In genomic region chrX:148991502-148991901, GRCh38 we compare ENCODE assay signal across 29 cellular contexts.
"Had no signal": no experiment of that assay in that cellular context is flagged by ENCODE, and none has a peak within 500 bp of the region (broad histone marks: within the 10 kb centered on the region; RNA-seq: fewer than 3 reads in every experiment).

No MANE protein-coding gene starts in this region.

- H3K4me2 ChIP-seq: hepatocyte had no signal

- ATAC-seq: effector memory CD8-positive, alpha-beta T cell; esophagus mucosa; foreskin keratinocyte; gastrocnemius medialis; gastroesophageal sphincter; heart left ventricle; heart right ventricle had no signal

- H3K27ac Mint-ChIP-seq: dendritic cell treated with granulocyte-macrophage colony-stimulating factor and Interleukin-4, amounts not matched to agents 40 ng/mL and 50 ng/mL, for 4 days; effector memory CD8-positive, alpha-beta T cell; endodermal cell had no signal

- H3K36me3 ChIP-seq: colonic mucosa, esophagus muscularis mucosa, esophagus squamous epithelium, gastrocnemius medialis, gastroesophageal sphincter, heart left ventricle, heart right ventricle had no signal

- H3K27me3 Mint-ChIP-seq: dendritic cell treated with granulocyte-macrophage colony-stimulating factor and Interleukin-4, amounts not matched to agents 40 ng/mL and 50 ng/mL, for 4 days; effector memory CD8-positive, alpha-beta T cell had no signal

- H3K79me2 ChIP-seq: hepatocyte had no signal

- H3K4me3 ChIP-seq: colonic mucosa, coronary artery, dorsolateral prefrontal cortex, esophagus muscularis mucosa, esophagus squamous epithelium, gastrocnemius medialis, gastroesophageal sphincter, heart left ventricle, heart right ventricle, hepatocyte had no signal

- H3K27me3 ChIP-seq: colonic mucosa, esophagus squamous epithelium, foreskin keratinocyte, gastrocnemius medialis, gastroesophageal sphincter, heart left ventricle, heart right ventricle, hepatocyte had no signal

- H3K4me1 Mint-ChIP-seq: endodermal cell had no signal

- FAIRE-seq: endometrium, endothelial cell of umbilical vein, frontal cortex had no signal

- H3K4me1 ChIP-seq: colonic mucosa, esophagus muscularis mucosa, esophagus squamous epithelium, foreskin keratinocyte, gastrocnemius medialis, gastroesophageal sphincter, heart left ventricle, heart right ventricle had no signal

- H3K4me3 Mint-ChIP-seq: dendritic cell treated with granulocyte-macrophage colony-stimulating factor and Interleukin-4, amounts not matched to agents 40 ng/mL and 50 ng/mL, for 4 days; effector memory CD8-positive, alpha-beta T cell; endodermal cell had no signal

- H3K9me3 ChIP-seq: colonic mucosa, esophagus muscularis mucosa, esophagus squamous epithelium, gastrocnemius medialis, gastroesophageal sphincter, heart left ventricle, heart right ventricle had no signal

- H3K9me3 Mint-ChIP-seq: dendritic cell treated with granulocyte-macrophage colony-stimulating factor and Interleukin-4, amounts not matched to agents 40 ng/mL and 50 ng/mL, for 4 days; effector memory CD8-positive, alpha-beta T cell had no signal

- H3K27ac ChIP-seq: colonic mucosa, coronary artery, dorsolateral prefrontal cortex, epithelial cell of prostate, esophagus muscularis mucosa, esophagus squamous epithelium, foreskin keratinocyte, gastrocnemius medialis, gastroesophageal sphincter, heart left ventricle, heart right ventricle, hepatocyte had no signal

- DNase-seq: colonic mucosa; cortex of kidney; dermis blood vessel endothelial cell; dorsolateral prefrontal cortex; effector CD4-positive, alpha-beta T cell; effector CD8-positive, alpha-beta T cell; effector memory CD4-positive, alpha-beta T cell; effector memory CD8-positive, alpha-beta T cell; endodermal cell; erythroblast; esophagus squamous epithelium; foreskin fibroblast; foreskin keratinocyte; foreskin melanocyte; gastrocnemius medialis; glutamatergic neuron; head of caudate nucleus; heart left ventricle; heart right ventricle had no signal

- H2AFZ ChIP-seq: hepatocyte had no signal
